Comparison of ENCODE assay signal across 17 cellular contexts in genomic region chr9:98975838-98976237, GRCh38. TPM values are rescaled to one million over a fixed set of nuclear protein-coding genes. Genes with fewer than 3 reads are reported as not detected.
DNase-seq lines count a peak whose midpoint lies in the region; ATAC-seq and TF ChIP-seq lines count a peak whose summit lies in the region.
"Had no signal": no experiment of that assay in that cellular context is flagged by ENCODE, and none has a peak within 500 bp of the region (broad histone marks: within the 10 kb centered on the region; RNA-seq: fewer than 3 reads in every experiment).

No MANE protein-coding gene starts in this region.

- H3K4me3 ChIP-seq in coronary artery (no peak overlapping the region), neural cell (ENCODE audit: low read length) (peak overlapping the region; percentile 61), stomach smooth muscle (ENCODE audit: low read length in 2 of 2) (no peak overlapping the region)
- H3K4me3 ChIP-seq: GM12878 had no signal

- H3K27ac ChIP-seq in coronary artery (peak overlapping the region; percentile 81 to 87), neural cell (ENCODE audit: low read length) (no peak overlapping the region), stomach smooth muscle (ENCODE audit: low read length) (peak overlapping the region; percentile 81)
- H3K27ac ChIP-seq: 22Rv1 had no signal

- no peak for TF ChIP-seq EP300 in neural cell (conservative IDR thresholded peaks at IDR 0.05; ENCODE audit: poor library complexity, severe bottlenecking)

- H3K4me1 ChIP-seq in stomach smooth muscle (ENCODE audit: control insufficient read depth, insufficient read depth, low read length), result peaks cover 80% of the 10 kb centered on the region

- no peaks in the 10 kb centered on the region for H3K79me2 ChIP-seq in neural cell (replicated peaks; ENCODE audit: insufficient read depth, low read length)

- no peaks in the 10 kb centered on the region for H3K27me3 ChIP-seq in neural cell (ENCODE audit: insufficient read depth, low read depth, low read length)
- H3K27me3 ChIP-seq in stomach smooth muscle (ENCODE audit: control insufficient read depth in 1 of 2, insufficient read depth in 2 of 2, low read length in 2 of 2), result no peaks in the 10 kb centered on the region

- no peaks in the 10 kb centered on the region for H3F3A ChIP-seq in neural cell (ENCODE audit: insufficient read depth, low read length, poor library complexity, severe bottlenecking)

- ATAC-seq in HG03432 (IDR thresholded peaks at IDR 0.05; ENCODE audit: unreplicated experiment) (no peak), omental fat pad (ENCODE audit: low FRiP score) (no peak)

- no peaks in the 10 kb centered on the region for H4K20me1 ChIP-seq in neural cell (ENCODE audit: insufficient read depth)

- TF ChIP-seq CTCF in coronary artery (IDR thresholded peaks at IDR 0.05) (no peak), neural cell (IDR thresholded peaks at IDR 0.05; ENCODE audit: poor library complexity, severe bottlenecking) (no peak), omental fat pad (IDR thresholded peaks at IDR 0.05) (no peak)

- H2AFZ ChIP-seq in neural cell (ENCODE audit: low read depth, low read length), result no peak overlapping the region

- H3K9me3 ChIP-seq in neural cell (ENCODE audit: low read length) (no peaks in the 10 kb centered on the region), stomach smooth muscle (ENCODE audit: control insufficient read depth in 2 of 2, low read length in 2 of 2) (no peaks in the 10 kb centered on the region)

- DNase-seq in NCI-H2171 treated with DMSO at 0.1 percent for 48 hours (lab: John Stamatoyannopoulos, UW), result peak; percentile 3
- DNase-seq in NCI-H2171 (lab: John Stamatoyannopoulos, UW), result no peak
- no peak for DNase-seq in coronary artery (ENCODE audit: low spot score)
- no peak for DNase-seq in RPMI8226
- no peak for DNase-seq in omental fat pad (ENCODE audit: low spot score)
- DNase-seq: CD4-positive, alpha-beta memory T cell; DMS79; H9; Kasumi-1; NCI-H187; OCI-M1 had no signal

- no peaks in the 10 kb centered on the region for H3K9me2 ChIP-seq in neural cell (ENCODE audit: insufficient read depth, low read length)

- no peaks in the 10 kb centered on the region for H3K36me3 ChIP-seq in neural cell (ENCODE audit: insufficient read depth, low read length)
- no peaks in the 10 kb centered on the region for H3K36me3 ChIP-seq in stomach smooth muscle (ENCODE audit: control insufficient read depth in 2 of 2, insufficient read depth in 2 of 2, low read length in 2 of 2)

- TF ChIP-seq RAD21 in neural cell (conservative IDR thresholded peaks at IDR 0.05), result no peak

- no peak overlapping the region for H3K4me2 ChIP-seq in neural cell (ENCODE audit: low read length)

- H3K9ac ChIP-seq in neural cell (ENCODE audit: low read length), result no peak overlapping the region
- peak overlapping the region in 1 of 2 donors; percentile 34 for H3K9ac ChIP-seq in stomach smooth muscle (ENCODE audit: low read length in 2 of 2)

TF ChIP-seq in neural cell, 6 proteins besides CTCF, POLR2A, EP300 and RAD21:
- TF ChIP-seq MXI1 (conservative IDR thresholded peaks at IDR 0.05; ENCODE audit: poor library complexity, severe bottlenecking) (no peak), POLR2AphosphoS5 (IDR thresholded peaks at IDR 0.05) (no peak), EZH2 (IDR thresholded peaks at IDR 0.05; ENCODE audit: borderline replicate concordance, insufficient read depth, low read length, poor library complexity, severe bottlenecking) (no peak), SMC3 (conservative IDR thresholded peaks at IDR 0.05; ENCODE audit: poor library complexity) (no peak), TAF1 (IDR thresholded peaks at IDR 0.05; ENCODE audit: low read depth) (no peak)
- TF ChIP-seq, protein P1, sequence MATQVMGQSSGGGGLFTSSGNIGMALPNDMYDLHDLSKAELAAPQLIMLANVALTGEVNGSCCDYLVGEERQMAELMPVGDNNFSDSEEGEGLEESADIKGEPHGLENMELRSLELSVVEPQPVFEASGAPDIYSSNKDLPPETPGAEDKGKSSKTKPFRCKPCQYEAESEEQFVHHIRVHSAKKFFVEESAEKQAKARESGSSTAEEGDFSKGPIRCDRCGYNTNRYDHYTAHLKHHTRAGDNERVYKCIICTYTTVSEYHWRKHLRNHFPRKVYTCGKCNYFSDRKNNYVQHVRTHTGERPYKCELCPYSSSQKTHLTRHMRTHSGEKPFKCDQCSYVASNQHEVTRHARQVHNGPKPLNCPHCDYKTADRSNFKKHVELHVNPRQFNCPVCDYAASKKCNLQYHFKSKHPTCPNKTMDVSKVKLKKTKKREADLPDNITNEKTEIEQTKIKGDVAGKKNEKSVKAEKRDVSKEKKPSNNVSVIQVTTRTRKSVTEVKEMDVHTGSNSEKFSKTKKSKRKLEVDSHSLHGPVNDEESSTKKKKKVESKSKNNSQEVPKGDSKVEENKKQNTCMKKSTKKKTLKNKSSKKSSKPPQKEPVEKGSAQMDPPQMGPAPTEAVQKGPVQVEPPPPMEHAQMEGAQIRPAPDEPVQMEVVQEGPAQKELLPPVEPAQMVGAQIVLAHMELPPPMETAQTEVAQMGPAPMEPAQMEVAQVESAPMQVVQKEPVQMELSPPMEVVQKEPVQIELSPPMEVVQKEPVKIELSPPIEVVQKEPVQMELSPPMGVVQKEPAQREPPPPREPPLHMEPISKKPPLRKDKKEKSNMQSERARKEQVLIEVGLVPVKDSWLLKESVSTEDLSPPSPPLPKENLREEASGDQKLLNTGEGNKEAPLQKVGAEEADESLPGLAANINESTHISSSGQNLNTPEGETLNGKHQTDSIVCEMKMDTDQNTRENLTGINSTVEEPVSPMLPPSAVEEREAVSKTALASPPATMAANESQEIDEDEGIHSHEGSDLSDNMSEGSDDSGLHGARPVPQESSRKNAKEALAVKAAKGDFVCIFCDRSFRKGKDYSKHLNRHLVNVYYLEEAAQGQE (IDR thresholded peaks at IDR 0.05; ENCODE audit: borderline replicate concordance), result no peak
TF ChIP-seq in neural cell: peak in this region for 0.

RNA-seq across cellular contexts. Expression of gene COL15A1, which starts 32.1 kb away (rescaled TPM):
- polyA plus RNA-seq in neural cell, result 2.8 and 3.4 TPM in 2 replicates
- 4.9 and 5.0 TPM in 2 replicates for polyA minus RNA-seq in neural cell
- 10 to 100 TPM; 20.7 to 98.5 (median 55.0) TPM for total RNA-seq in omental fat pad
- total RNA-seq: CD4-positive, alpha-beta memory T cell; H9; HT-29 had no signal
- polyA plus RNA-seq: CD4-positive, alpha-beta memory T cell had no signal
